Comparison of ENCODE assay signal across 15 cellular contexts in the genomic region with DNA sequence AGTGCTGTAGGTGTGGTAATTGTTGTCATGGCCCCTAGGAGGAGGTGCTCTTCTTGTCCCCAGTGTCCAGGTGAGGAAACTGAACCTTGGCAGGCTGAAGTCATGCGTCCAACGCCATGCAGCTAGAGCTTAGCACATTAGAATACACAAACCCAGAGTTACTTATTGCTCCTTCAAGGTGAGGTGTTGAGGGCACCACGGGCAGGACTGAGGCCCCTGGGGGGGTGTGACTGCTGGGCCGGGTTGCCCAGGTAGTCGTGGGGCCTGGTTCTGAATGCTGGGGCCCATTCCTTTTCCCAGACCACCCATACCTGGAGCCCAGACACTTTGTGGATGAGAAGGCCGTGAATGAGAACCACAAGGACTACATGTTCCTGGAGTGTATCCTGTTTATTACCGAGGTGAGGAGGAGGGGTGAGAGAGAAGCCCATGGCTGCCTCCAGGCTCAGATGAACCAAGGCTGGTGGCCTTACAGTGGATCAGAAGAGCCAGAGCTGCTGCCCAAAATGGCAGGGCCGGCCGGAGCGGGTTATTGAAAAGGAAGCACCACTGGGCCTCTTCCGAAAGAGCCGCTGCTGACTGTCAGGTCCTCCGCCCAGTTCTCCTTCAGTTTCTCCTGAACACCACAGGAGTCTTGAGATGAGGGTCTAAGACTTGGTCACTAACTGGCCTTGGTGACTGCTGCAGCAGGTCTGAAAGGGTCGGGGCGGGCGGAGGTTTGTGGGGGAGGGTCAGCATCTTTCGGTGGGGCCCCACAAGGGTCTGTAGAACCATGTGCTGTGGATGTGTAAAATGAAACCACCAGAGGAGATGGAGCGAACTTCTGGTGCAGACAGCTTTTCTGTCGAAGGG. TPM values are rescaled to one million over a fixed set of nuclear protein-coding genes. Genes with fewer than 3 reads are reported as not detected.
DNase-seq lines count a peak whose midpoint lies in the region; ATAC-seq, FAIRE-seq and TF ChIP-seq lines count a peak whose summit lies in the region.
"Had no signal": no experiment of that assay in that cellular context is flagged by ENCODE, and none has a peak within 500 bp of the region (broad histone marks: within the 10 kb centered on the region; RNA-seq: fewer than 3 reads in every experiment).

No MANE protein-coding gene starts in this region.

- H3K27me3 Mint-ChIP-seq in astrocyte (ENCODE audit: low read depth, unreplicated experiment) (no peaks in the 10 kb centered on the region), memory B cell (no peaks in the 10 kb centered on the region)
- H3K27me3 Mint-ChIP-seq: central memory CD8-positive, alpha-beta T cell had no signal

- H3K4me3 Mint-ChIP-seq in astrocyte (ENCODE audit: unreplicated experiment): no peak overlapping the region
- no peak overlapping the region for H3K4me3 Mint-ChIP-seq in memory B cell
- H3K4me3 Mint-ChIP-seq: central memory CD8-positive, alpha-beta T cell had no signal

- H3K9ac ChIP-seq in HCT116 (ENCODE audit: low read length) (no peak overlapping the region), astrocyte (ENCODE audit: low read length) (no peak overlapping the region), subcutaneous abdominal adipose tissue (ENCODE audit: low read length in 5 of 5) (peak overlapping the region in 2 of 5 donors; percentile 59 to 96)

- no peaks in the 10 kb centered on the region for H3K27me3 ChIP-seq in HCT116 (ENCODE audit: insufficient read depth, low read length)
- H3K27me3 ChIP-seq in astrocyte (ENCODE audit: insufficient read depth, low read length): no peaks in the 10 kb centered on the region
- H3K27me3 ChIP-seq in subcutaneous abdominal adipose tissue (ENCODE audit: control insufficient read depth in 5 of 5, insufficient read depth in 4 of 5, low read length in 5 of 5): no peaks in the 10 kb centered on the region
- no peaks in the 10 kb centered on the region for H3K27me3 ChIP-seq in SJCRH30

- no peak overlapping the region for H3K4me3 ChIP-seq in HCT116 (replicated peaks in 1 of 2; ENCODE audit: low read depth in 1 of 2, low read length in 2 of 2)
- H3K4me3 ChIP-seq in astrocyte (ENCODE audit: insufficient read depth, low read depth, low read length): no peak overlapping the region
- no peak overlapping the region for H3K4me3 ChIP-seq in subcutaneous abdominal adipose tissue (ENCODE audit: low read depth in 1 of 5, low read length in 5 of 5)
- no peak overlapping the region for H3K4me3 ChIP-seq in SJCRH30

- 0 out of 6 replicates have a peak, but pooled peaks of 2 of the 3 experiments have one; percentile 7 to 11 for TF ChIP-seq CTCF in HCT116 (IDR thresholded peaks at IDR 0.05 in 2 of 3, conservative IDR thresholded peaks at IDR 0.05 in 1 of 3; ENCODE audit: borderline replicate concordance in 1 of 3, insufficient read depth in 1 of 3, low read depth in 2 of 3, low read length in 2 of 3)
- TF ChIP-seq CTCF in astrocyte (IDR thresholded peaks at IDR 0.05; ENCODE audit: insufficient read depth, low read depth, low read length): no peak
- no peak for TF ChIP-seq CTCF in D721Med (IDR thresholded peaks at IDR 0.05; ENCODE audit: insufficient read depth, missing control alignments)

- H3K36me3 Mint-ChIP-seq in astrocyte (ENCODE audit: low read depth, unreplicated experiment): peaks cover 6% of the 10 kb centered on the region
- H3K36me3 Mint-ChIP-seq in memory B cell: peaks cover 13% of the 10 kb centered on the region

- POLR2A ChIA-PET in HCT116 (lab: Charles Lee): interaction anchor here (1.6 kb wide), 1 partner anchor 471 kb away, joined by 4 read pairs; no protein-coding TSS in a partner anchor

- peaks cover 32 to 60% of the 10 kb centered on the region in 2 experiments for H3K4me1 ChIP-seq in HCT116 (ENCODE audit: control insufficient read depth in 1 of 2, insufficient read depth in 2 of 2, low read length in 2 of 2)
- peaks cover 43% of the 10 kb centered on the region for H3K4me1 ChIP-seq in astrocyte (ENCODE audit: insufficient read depth, low read length)
- H3K4me1 ChIP-seq in subcutaneous abdominal adipose tissue (ENCODE audit: control insufficient read depth in 5 of 5, insufficient read depth in 5 of 5, low read length in 5 of 5): peaks cover 17 to 48% (median 46%) of the 10 kb centered on the region in 5 donors
- peaks cover 27% of the 10 kb centered on the region for H3K4me1 ChIP-seq in SJCRH30

- no peaks in the 10 kb centered on the region for H3K9me2 ChIP-seq in HCT116 (ENCODE audit: insufficient read depth)

- no peak for TF ChIP-seq RAD21 in HCT116 (IDR thresholded peaks at IDR 0.05; ENCODE audit: low read depth)

- CTCF ChIA-PET in HCT116 (lab: Charles Lee): interaction anchor here (1.0 to 6.0 kb wide), 9 partner anchors 37 to 653 kb away, joined by 3 to 77 read pairs (median 6); a partner anchor contains a TSS

- peaks cover 4 to 13% of the 10 kb centered on the region in 2 experiments; a peak in 2 of 4 replicates for H3K36me3 ChIP-seq in HCT116 (ENCODE audit: control insufficient read depth in 1 of 2, insufficient read depth in 2 of 2, low read length in 2 of 2)
- H3K36me3 ChIP-seq in astrocyte (ENCODE audit: insufficient read depth, low read length): peaks cover 3% of the 10 kb centered on the region
- peaks cover 6 to 47% (median 32%) of the 10 kb centered on the region in 5 donors for H3K36me3 ChIP-seq in subcutaneous abdominal adipose tissue (ENCODE audit: control insufficient read depth in 5 of 5, insufficient read depth in 5 of 5, low read length in 5 of 5)
- H3K36me3 ChIP-seq in SJCRH30: no peaks in the 10 kb centered on the region; the same call in 1 of the 2 replicates

- H3K9me3 ChIP-seq in HCT116 (ENCODE audit: control insufficient read depth in 1 of 2, insufficient read depth in 1 of 2, low read depth in 1 of 2, low read length in 2 of 2): no peaks in the 10 kb centered on the region
- no peaks in the 10 kb centered on the region for H3K9me3 ChIP-seq in astrocyte (ENCODE audit: insufficient read depth, low read depth, low read length)
- no peaks in the 10 kb centered on the region for H3K9me3 ChIP-seq in subcutaneous abdominal adipose tissue (ENCODE audit: control insufficient read depth in 5 of 5, low read length in 5 of 5)
- H3K9me3 ChIP-seq in SJCRH30 (replicated peaks): no peaks in the 10 kb centered on the region

- H3K4me2 ChIP-seq in HCT116 (ENCODE audit: low read length) (no peak overlapping the region), astrocyte (ENCODE audit: low read length) (no peak overlapping the region)

- H3K27ac Mint-ChIP-seq in astrocyte (ENCODE audit: unreplicated experiment): peak overlapping the region; percentile 58
- H3K27ac Mint-ChIP-seq in memory B cell: peak overlapping the region; percentile 26

- RAD21 ChIA-PET in HCT116 (lab: Charles Lee; ENCODE audit: low non-redundant PET in 1 of 2, low total read pairs in 2 of 2, uncharacterized antibody in 2 of 2, unreplicated experiment in 2 of 2): interaction anchor here in 1 of 2 experiments (0.9 kb wide), 1 partner anchor 352 kb away, joined by 3 read pairs; no protein-coding TSS in a partner anchor

- FAIRE-seq in astrocyte (lab: Jason Lieb, UNC): no peak
- no peak for FAIRE-seq in D721Med (lab: Jason Lieb, UNC)
- FAIRE-seq: frontal cortex had no signal

- H3K27ac ChIP-seq in HCT116 (ENCODE audit: low read depth, low read length) (peak overlapping the region; percentile 99; the same call in 1 of the 2 replicates), astrocyte (ENCODE audit: low read depth, low read length) (no peak overlapping the region), subcutaneous abdominal adipose tissue (ENCODE audit: low read depth, low read length) (peak overlapping the region; percentile 100), SJCRH30 (no peak overlapping the region)

- intact Hi-C loops in HCT116 (cut with micrococcal nuclease): loop anchor here (2.0 to 5.0 kb wide), 3 partner anchors 351 to 653 kb away; no protein-coding TSS in a partner anchor

- H3K4me1 Mint-ChIP-seq in astrocyte (ENCODE audit: low read depth, unreplicated experiment) (peaks cover 37% of the 10 kb centered on the region), memory B cell (peaks cover 21% of the 10 kb centered on the region)

- H2AFZ ChIP-seq in HCT116 (ENCODE audit: low read depth, low read length, poor library complexity, severe bottlenecking) (no peak overlapping the region), astrocyte (ENCODE audit: low read depth, low read length) (no peak overlapping the region)

- peaks cover 20% of the 10 kb centered on the region for H3K79me2 ChIP-seq in HCT116 (ENCODE audit: insufficient read depth, low read length)
- H3K79me2 ChIP-seq in astrocyte (ENCODE audit: insufficient read depth, low read length): peaks cover 7% of the 10 kb centered on the region

- TF ChIP-seq POLR2A in HCT116 (IDR thresholded peaks at IDR 0.05; ENCODE audit: borderline replicate concordance, extremely low read depth, insufficient read depth, insufficient read length): no peak

- ATAC-seq in HCT116 (no peak), memory B cell (ENCODE audit: low read depth) (no peak), GM21423 (IDR thresholded peaks at IDR 0.05; ENCODE audit: unreplicated experiment) (no peak)

- H4K20me1 ChIP-seq in HCT116 (ENCODE audit: insufficient read depth) (no peaks in the 10 kb centered on the region), astrocyte (ENCODE audit: insufficient read depth, low read length) (no peaks in the 10 kb centered on the region)

- no peak for DNase-seq in HCT116 (ENCODE audit: low read depth, low spot score)
- DNase-seq in astrocyte (ENCODE audit: low read depth): no peak
- no peak for DNase-seq in memory B cell (ENCODE audit: low spot score in 2 of 2)
- DNase-seq in SJCRH30: no peak
- DNase-seq in D721Med (ENCODE audit: insufficient read length, low spot score): no peak
- no peak for DNase-seq in mucosa of gallbladder (ENCODE audit: low spot score)
- DNase-seq: activated CD8-positive, alpha-beta memory T cell treated with anti-CD3 and anti-CD28 coated beads, Interleukin-2, amount 50 U/mL, for 48 hours; NCI-H1417 treated with DMSO at 0.1 percent for 48 hours; stimulated activated CD4-positive, alpha-beta T cell treated with anti-CD3 and anti-CD28 coated beads, Interleukin-4, amount 100 ng/mL, for 1 hour; SW 1271 had no signal

- H3K9me3 Mint-ChIP-seq in astrocyte (ENCODE audit: unreplicated experiment) (no peaks in the 10 kb centered on the region), memory B cell (no peaks in the 10 kb centered on the region)
- H3K9me3 Mint-ChIP-seq: central memory CD8-positive, alpha-beta T cell had no signal

- BruUV-seq in HCT116 (replicated peaks; lab: Mats Ljungman, UMichigan): no TSS peak

RNA-seq across cellular contexts. Expression of a gene that starts 26.3 kb away (rescaled TPM):
- total RNA-seq in HCT116 (2021; ENCODE audit: unreplicated experiment): 177 TPM
- polyA plus RNA-seq in HCT116 (2012): 168 and 172 TPM in 2 replicates
- total RNA-seq in astrocyte: 122 and 134 TPM in 2 replicates
- 79.7 and 81.8 TPM in 2 replicates for total RNA-seq in SJCRH30 (2014; rRNA removed; shearing (Covaris generic))
- total RNA-seq in mucosa of gallbladder: 126 TPM

RNA-seq across cellular contexts. Expression of a gene that starts 26.9 kb away (rescaled TPM):
- 29.0 TPM for total RNA-seq in HCT116 (2021; ENCODE audit: unreplicated experiment)
- polyA plus RNA-seq in HCT116 (2012): 29.3 and 32.2 TPM in 2 replicates
- total RNA-seq in astrocyte: 21.2 and 25.3 TPM in 2 replicates
- total RNA-seq in SJCRH30 (2014; rRNA removed; shearing (Covaris generic)): 13.9 and 15.2 TPM in 2 replicates
- total RNA-seq in mucosa of gallbladder: 83.8 TPM

RNA-seq across cellular contexts. Expression of a gene that starts 40.5 kb away (rescaled TPM):
- total RNA-seq in HCT116 (2021; ENCODE audit: unreplicated experiment) (195 TPM), astrocyte (47.0 and 55.0 TPM in 2 replicates), mucosa of gallbladder (43.5 TPM)
- 89.2 and 104 TPM in 2 replicates for polyA plus RNA-seq in HCT116 (2012)
- total RNA-seq in SJCRH30 (2014; rRNA removed; shearing (Covaris generic)): 2.8 and 3.1 TPM in 2 replicates
- total RNA-seq: Daoy had no signal

RNA-seq across cellular contexts. Expression of a gene that starts 56.6 kb away (rescaled TPM):
- total RNA-seq in HCT116 (2021; ENCODE audit: unreplicated experiment): 17.4 TPM
- 12.6 and 13.4 TPM in 2 replicates for polyA plus RNA-seq in HCT116 (2012)
- 14.9 and 17.9 TPM in 2 replicates for total RNA-seq in astrocyte
- total RNA-seq in SJCRH30 (2014; rRNA removed; shearing (Covaris generic)): 39.0 and 42.7 TPM in 2 replicates
- 22.3 TPM for total RNA-seq in mucosa of gallbladder

Comparison
In these comparisons a context has a peak if more than half of its experiments do, and no peak if none do; other contexts are left out.
1. H3K27ac ChIP-seq: peak in HCT116 (single experiment) and subcutaneous abdominal adipose tissue (single experiment); none in astrocyte (single experiment) and SJCRH30 (single experiment).
2. CTCF ChIP-seq: peak in HCT116 (2 of 3); none in astrocyte (single experiment) and D721Med (single experiment).
3. RNA of a gene that starts 40.5 kb away (total RNA-seq): 195 TPM in HCT116 (single experiment), 47.0 to 55.0 TPM in astrocyte and 43.5 TPM in mucosa of gallbladder (single experiment); 2.8 to 3.1 TPM in SJCRH30; every median in the first group is over 10 times any median in the second.